Comparison of ENCODE assay signal across 13 cellular contexts in genomic region chr19:45484273-45484945, GRCh38. TPM values are rescaled to one million over a fixed set of nuclear protein-coding genes. Genes with fewer than 3 reads are reported as not detected.
A peak's percentile ranks its signal among the peaks of the same experiment; 100 is the strongest.
DNase-seq lines count a peak whose midpoint lies in the region; FAIRE-seq and TF ChIP-seq lines count a peak whose summit lies in the region.
"Had no signal": no experiment of that assay in that cellular context is flagged by ENCODE, and none has a peak within 500 bp of the region (broad histone marks: within the 10 kb centered on the region; RNA-seq: fewer than 3 reads in every experiment).

No MANE protein-coding gene starts in this region.

- no peaks in the 10 kb centered on the region for H3K9me3 ChIP-seq in H1 (ENCODE audit: insufficient read depth in 2 of 2, low read depth in 1 of 2, low read length in 1 of 2)
- H3K9me3 ChIP-seq: adrenal gland, esophagus muscularis mucosa, tibial nerve had no signal

- 91% methylated on average over 10 of the region's 13 CpGs; no CpG with 5 or more reads in 1 of the 2 experiments for WGBS in H1 (ENCODE audit: extremely low coverage in 1 of 2, insufficient coverage in 1 of 2, insufficient read length in 1 of 2, insufficient replicate concordance in 2 of 2, low coverage in 1 of 2, low lambda C conversion rate in 2 of 2, missing lambda C conversion rate in 1 of 2), 2 experiments

- no peak overlapping the region; a peak in 1 of 4 replicates for H3K4me2 ChIP-seq in H1 (ENCODE audit: insufficient read depth in 1 of 2, low read depth in 2 of 2, low read length in 2 of 2)

- no peaks in the 10 kb centered on the region for H3K79me1 ChIP-seq in H1 (ENCODE audit: low read depth, low read length)

- TF ChIP-seq CTCF in H1 (IDR thresholded peaks at IDR 0.05; ENCODE audit: control extremely low read depth in 1 of 3, insufficient read depth in 1 of 3, low read depth in 1 of 3, low read length in 3 of 3) (no peak), progenitor cell of endocrine pancreas (IDR thresholded peaks at IDR 0.05; ENCODE audit: unreplicated experiment) (no peak)

- H2BK15ac ChIP-seq in H1 (ENCODE audit: low read length) = peak overlapping the region; percentile 97; the same call in 1 of the 2 replicates

- DNase-seq in T-helper 1 cell (no peak), SW480 (ENCODE audit: low spot score) (peak; percentile 77), H1 (ENCODE audit: low read depth in 1 of 2, low spot score in 2 of 2) (no peak), progenitor cell of endocrine pancreas (ENCODE audit: low spot score, unreplicated experiment) (no peak), NCI-H1092 treated with DMSO at 0.1 percent for 48 hours (lab: John Stamatoyannopoulos, UW) (no peak), cerebellum (ENCODE audit: low spot score) (no peak), GM12892 (ENCODE audit: insufficient read length) (no peak)

- H3K18ac ChIP-seq in H1 (ENCODE audit: extremely low read depth, low read length) = no peak overlapping the region; the same call in 1 of the 2 replicates

- H3K9ac ChIP-seq in H1 (replicated peaks in 1 of 4; ENCODE audit: extremely low read depth in 1 of 4, low read depth in 3 of 4, low read length in 3 of 4) = no peak overlapping the region

- H3K23ac ChIP-seq in H1 (ENCODE audit: insufficient read length) = no peak overlapping the region

- TF ChIP-seq RAD21 in H1 (IDR thresholded peaks at IDR 0.05 in 1 of 2, conservative IDR thresholded peaks at IDR 0.05 in 1 of 2; ENCODE audit: low read depth in 2 of 2, low read length in 2 of 2) = no peak

- H3K4me3 Mint-ChIP-seq in T-helper 1 cell treated with Interleukin-12 subunit alpha and Interleukin-12 subunit beta and Interleukin-4 antibody, amounts not matched to agents 30 μg/mL and 1 μg/mL, for 36 hours = peak overlapping the region; percentile 50
- H3K4me3 Mint-ChIP-seq in progenitor cell of endocrine pancreas (ENCODE audit: low read depth) = no peak overlapping the region

- H3K4me1 Mint-ChIP-seq in T-helper 1 cell treated with Interleukin-12 subunit alpha and Interleukin-12 subunit beta and Interleukin-4 antibody, amounts not matched to agents 30 μg/mL and 1 μg/mL, for 36 hours (ENCODE audit: low read depth) = peaks cover 14% of the 10 kb centered on the region
- H3K4me1 Mint-ChIP-seq in progenitor cell of endocrine pancreas (ENCODE audit: low read depth) = peaks cover 4% of the 10 kb centered on the region
- H3K4me1 Mint-ChIP-seq: mesothelial cell of epicardium had no signal

- H4K8ac ChIP-seq in H1 (ENCODE audit: extremely low read depth, insufficient read depth, low read length) = no peak overlapping the region

- no peak overlapping the region for H4K91ac ChIP-seq in H1 (replicated peaks; ENCODE audit: insufficient read length, low read length)

- H4K20me1 ChIP-seq in H1 (replicated peaks in 1 of 2; ENCODE audit: control insufficient read depth in 1 of 2, insufficient read depth in 2 of 2, low read length in 2 of 2) = peaks cover 0 to 4% of the 10 kb centered on the region in 2 experiments

- H3K27ac Mint-ChIP-seq in T-helper 1 cell treated with Interleukin-12 subunit alpha and Interleukin-12 subunit beta and Interleukin-4 antibody, amounts not matched to agents 30 μg/mL and 1 μg/mL, for 36 hours = no peak overlapping the region
- peak overlapping the region; percentile 23 for H3K27ac Mint-ChIP-seq in progenitor cell of endocrine pancreas
- H3K27ac Mint-ChIP-seq: mesothelial cell of epicardium had no signal

- FAIRE-seq in H1 (lab: Jason Lieb, UNC) = no peak
- FAIRE-seq in GM12892 (lab: Jason Lieb, UNC) = no peak

- no peak overlapping the region for H3K4ac ChIP-seq in H1 (replicated peaks; ENCODE audit: insufficient read length, low read depth, low read length)

- no peaks in the 10 kb centered on the region for H3K9me3 Mint-ChIP-seq in T-helper 1 cell treated with Interleukin-12 subunit alpha and Interleukin-12 subunit beta and Interleukin-4 antibody, amounts not matched to agents 30 μg/mL and 1 μg/mL, for 36 hours
- H3K9me3 Mint-ChIP-seq in progenitor cell of endocrine pancreas (ENCODE audit: low read depth) = no peaks in the 10 kb centered on the region
- H3K9me3 Mint-ChIP-seq: activated T-cell treated with anti-CD3 and anti-CD28 coated beads, Interleukin-2, amount 50 U/mL, for 24 hours; mesothelial cell of epicardium had no signal

- no peaks in the 10 kb centered on the region for H3K27me3 ChIP-seq in H1 (replicated peaks in 1 of 4; ENCODE audit: control insufficient read depth in 3 of 4, extremely low read depth in 1 of 4, insufficient read depth in 3 of 4, low read length in 3 of 4)
- H3K27me3 ChIP-seq: adrenal gland, esophagus muscularis mucosa, tibial nerve had no signal

- no peak overlapping the region for H3K27ac ChIP-seq in H1 (ENCODE audit: low read depth, low read length)
- H3K27ac ChIP-seq: adrenal gland had no signal

- CTCF ChIA-PET in H1 (lab: Charles Lee; ENCODE audit: partially characterized antibody) = interaction anchor here (0.6 to 32.9 kb wide), 40 partner anchors 8 to 597 kb away, joined by 3 to 760 read pairs (median 6); partner anchors contain the start of genes ERCC1, FOSB, PPM1N and PPP1R13L

- peaks cover 0 to 3% (median 0%) of the 10 kb centered on the region in 4 experiments; a peak in 1 of 7 replicates for H3K4me1 ChIP-seq in H1 (replicated peaks in 1 of 4; ENCODE audit: control insufficient read depth in 3 of 4, insufficient read depth in 4 of 4, low read length in 3 of 4)
- H3K4me1 ChIP-seq: adrenal gland had no signal

- no peaks in the 10 kb centered on the region; a peak in 1 of 8 replicates for H3K36me3 ChIP-seq in H1 (ENCODE audit: control insufficient read depth in 2 of 4, insufficient read depth in 4 of 4, low read length in 3 of 4)
- H3K36me3 ChIP-seq: adrenal gland, tibial nerve had no signal

- H3K4me3 ChIP-seq in H1 (ENCODE audit: extremely low read depth in 1 of 4, insufficient read depth in 2 of 4, low read depth in 3 of 4, low read length in 4 of 4) = no peak overlapping the region

- H4K5ac ChIP-seq in H1 (ENCODE audit: insufficient read length, low read depth, low read length) = no peak overlapping the region

- TF ChIP-seq EP300 in H1 (IDR thresholded peaks at IDR 0.05; ENCODE audit: borderline replicate concordance in 1 of 2, low read depth in 2 of 2, low read length in 2 of 2) = no peak

- no peak overlapping the region for H2BK120ac ChIP-seq in H1 (replicated peaks; ENCODE audit: low read depth, low read length)

- no peaks in the 10 kb centered on the region for H3K79me2 ChIP-seq in H1 (ENCODE audit: control insufficient read depth in 1 of 2, insufficient read depth in 2 of 2, low read length in 2 of 2)

- H2BK12ac ChIP-seq in H1 (ENCODE audit: low read depth, low read length) = no peak overlapping the region; the same call in 1 of the 2 replicates

- H2BK5ac ChIP-seq in H1 (ENCODE audit: low read depth, low read length) = no peak overlapping the region

- H3K56ac ChIP-seq in H1 (replicated peaks; ENCODE audit: insufficient read length, low read depth, low read length) = no peak overlapping the region

- H3K14ac ChIP-seq in H1 (ENCODE audit: insufficient read length) = no peak overlapping the region

- POLR2A ChIA-PET in H1 (lab: Charles Lee; ENCODE audit: partially characterized antibody) = interaction anchor here (0.6 to 2.3 kb wide), 12 partner anchors 13 to 285 kb away, joined by 3 to 16 read pairs (median 4); partner anchors contain the start of genes FOSB, PPM1N and SIX5

- H3K36me3 Mint-ChIP-seq in T-helper 1 cell treated with Interleukin-12 subunit alpha and Interleukin-12 subunit beta and Interleukin-4 antibody, amounts not matched to agents 30 μg/mL and 1 μg/mL, for 36 hours (ENCODE audit: low read depth) = no peaks in the 10 kb centered on the region
- H3K36me3 Mint-ChIP-seq in progenitor cell of endocrine pancreas (ENCODE audit: insufficient read depth) = peaks cover 1% of the 10 kb centered on the region
- H3K36me3 Mint-ChIP-seq: mesothelial cell of epicardium had no signal

- no peaks in the 10 kb centered on the region for H3K23me2 ChIP-seq in H1 (ENCODE audit: low read depth, low read length)

- H2AFZ ChIP-seq in H1 (ENCODE audit: low read length) = no peak overlapping the region

- H3K27me3 Mint-ChIP-seq in T-helper 1 cell treated with Interleukin-12 subunit alpha and Interleukin-12 subunit beta and Interleukin-4 antibody, amounts not matched to agents 30 μg/mL and 1 μg/mL, for 36 hours (ENCODE audit: low read depth) = peaks cover 4% of the 10 kb centered on the region
- H3K27me3 Mint-ChIP-seq in progenitor cell of endocrine pancreas = no peaks in the 10 kb centered on the region

- no peak for TF ChIP-seq POLR2A in H1 (IDR thresholded peaks at IDR 0.05; ENCODE audit: control extremely low read depth in 1 of 2, low read depth in 2 of 2, low read length in 2 of 2)
- TF ChIP-seq POLR2A in GM12892 (IDR thresholded peaks at IDR 0.05; ENCODE audit: low read depth, low read length) = no peak

- H2BK20ac ChIP-seq in H1 (ENCODE audit: low read length) = no peak overlapping the region

- H2AK5ac ChIP-seq in H1 (ENCODE audit: low read depth, low read length) = 0 out of 2 replicates have a peak overlapping the region, but pooled peaks have one; percentile 53

RNA-seq across cellular contexts. Expression of gene RTN2, which starts 12.4 kb away (rescaled TPM):
- 21.1 and 21.6 TPM in 2 replicates for total RNA-seq in H1 (2021; fragmentation: NEBNext Ultra II Directional; extraction: Animal tissue kit (Norgen Biotek cat#: 25700))
- polyA plus RNA-seq in H1 (2011; rRNA removed) = 21.0 and 33.5 TPM in 2 replicates
- polyA plus RNA-seq in H1 (2011; cell fraction: cytosol; rRNA removed) = 19.9 TPM
- 19.7 TPM for polyA plus RNA-seq in H1 (2011; cell fraction: nucleus; rRNA removed)
- polyA plus RNA-seq in H1 (2012, experiment 1 of 2) = 19.1 to 26.5 TPM (median 23.9 TPM) in 4 replicates
- 24.8 TPM for polyA plus RNA-seq in H1 (2012, experiment 2 of 2)
- 32.6 TPM for polyA plus RNA-seq in H1 (2013, experiment 1 of 2)
- 36.9 TPM for polyA plus RNA-seq in H1 (2013, experiment 2 of 2)
- polyA minus RNA-seq in H1 (2011; rRNA and poly(A)+ RNA removed) = 9.5 and 14.4 TPM in 2 replicates
- polyA minus RNA-seq in H1 (2011; cell fraction: cytosol; rRNA and poly(A)+ RNA removed) = 8.3 TPM
- polyA minus RNA-seq in H1 (2011; cell fraction: nucleus; rRNA and poly(A)+ RNA removed) = 9.9 TPM
- 17.9 and 21.6 TPM in 2 replicates for total RNA-seq in progenitor cell of endocrine pancreas
- 36.0 TPM for total RNA-seq in cerebellum
- 5.9 TPM for polyA plus RNA-seq in GM12892 (2012; ENCODE audit: missing spikeins)

RNA-seq across cellular contexts. Expression of gene PPM1N, which starts 13.8 kb away (rescaled TPM):
- total RNA-seq in H1 (2021; fragmentation: NEBNext Ultra II Directional; extraction: Animal tissue kit (Norgen Biotek cat#: 25700)) = 11.0 and 12.2 TPM in 2 replicates
- 14.4 and 17.5 TPM in 2 replicates for polyA plus RNA-seq in H1 (2011; rRNA removed)
- 20.7 TPM for polyA plus RNA-seq in H1 (2011; cell fraction: cytosol; rRNA removed)
- polyA plus RNA-seq in H1 (2011; cell fraction: nucleus; rRNA removed) = 17.1 TPM
- polyA plus RNA-seq in H1 (2012, experiment 1 of 2) = 12.0 to 16.7 TPM (median 14.4 TPM) in 4 replicates
- polyA plus RNA-seq in H1 (2012, experiment 2 of 2) = 13.0 TPM
- polyA plus RNA-seq in H1 (2013, experiment 1 of 2) = 35.8 TPM
- polyA plus RNA-seq in H1 (2013, experiment 2 of 2) = 34.9 TPM
- 2.3 and 4.2 TPM in 2 replicates for polyA minus RNA-seq in H1 (2011; rRNA and poly(A)+ RNA removed)
- 4.3 TPM for polyA minus RNA-seq in H1 (2011; cell fraction: cytosol; rRNA and poly(A)+ RNA removed)
- 5.6 TPM for polyA minus RNA-seq in H1 (2011; cell fraction: nucleus; rRNA and poly(A)+ RNA removed)
- total RNA-seq in progenitor cell of endocrine pancreas (0.62 TPM in 1 of 2 replicates, not detected in the other), cerebellum (not detected)
- 3.5 TPM for polyA plus RNA-seq in GM12892 (2012; ENCODE audit: missing spikeins)

RNA-seq across cellular contexts. Expression of gene FOSB, which starts 16.6 kb away (rescaled TPM):
- total RNA-seq in H1 (2021; fragmentation: NEBNext Ultra II Directional; extraction: Animal tissue kit (Norgen Biotek cat#: 25700)) = 1.3 and 2.7 TPM in 2 replicates
- 0.44 and 1.2 TPM in 2 replicates for polyA plus RNA-seq in H1 (2011; rRNA removed)
- 0.32 TPM for polyA plus RNA-seq in H1 (2011; cell fraction: cytosol; rRNA removed)
- polyA plus RNA-seq in H1 (2011; cell fraction: nucleus; rRNA removed) = 5.2 TPM
- 1.1 to 4.3 TPM (median 2.6 TPM) in 4 replicates for polyA plus RNA-seq in H1 (2012, experiment 1 of 2)
- polyA plus RNA-seq in H1 (2012, experiment 2 of 2) = 2.4 TPM
- 0.85 TPM for polyA plus RNA-seq in H1 (2013, experiment 1 of 2)
- polyA plus RNA-seq in H1 (2013, experiment 2 of 2) = 0.79 TPM
- polyA minus RNA-seq in H1 (2011; rRNA and poly(A)+ RNA removed) = 2.8 and 6.9 TPM in 2 replicates
- polyA minus RNA-seq in H1 (2011; cell fraction: cytosol; rRNA and poly(A)+ RNA removed) = 1.5 TPM
- polyA minus RNA-seq in H1 (2011; cell fraction: nucleus; rRNA and poly(A)+ RNA removed) = 39.4 TPM
- 5.3 and 7.3 TPM in 2 replicates for total RNA-seq in progenitor cell of endocrine pancreas
- total RNA-seq in cerebellum = 2.5 TPM
- 1.1 TPM for polyA plus RNA-seq in GM12892 (2012; ENCODE audit: missing spikeins)

RNA-seq across cellular contexts. Expression of gene VASP, which starts 22.9 kb away (rescaled TPM):
- total RNA-seq in H1 (2021; fragmentation: NEBNext Ultra II Directional; extraction: Animal tissue kit (Norgen Biotek cat#: 25700)) = 135 and 138 TPM in 2 replicates
- 89.7 and 163 TPM in 2 replicates for polyA plus RNA-seq in H1 (2011; rRNA removed)
- polyA plus RNA-seq in H1 (2011; cell fraction: cytosol; rRNA removed) = 92.0 TPM
- polyA plus RNA-seq in H1 (2011; cell fraction: nucleus; rRNA removed) = 116 TPM
- 79.3 to 101 TPM (median 84.8 TPM) in 4 replicates for polyA plus RNA-seq in H1 (2012, experiment 1 of 2)
- 110 TPM for polyA plus RNA-seq in H1 (2012, experiment 2 of 2)
- polyA plus RNA-seq in H1 (2013, experiment 1 of 2) = 108 TPM
- polyA plus RNA-seq in H1 (2013, experiment 2 of 2) = 104 TPM
- polyA minus RNA-seq in H1 (2011; rRNA and poly(A)+ RNA removed) = 46.1 and 52.4 TPM in 2 replicates
- 83.1 TPM for polyA minus RNA-seq in H1 (2011; cell fraction: cytosol; rRNA and poly(A)+ RNA removed)
- 102 TPM for polyA minus RNA-seq in H1 (2011; cell fraction: nucleus; rRNA and poly(A)+ RNA removed)
- 93.4 and 94.9 TPM in 2 replicates for total RNA-seq in progenitor cell of endocrine pancreas
- 11.2 TPM for total RNA-seq in cerebellum
- polyA plus RNA-seq in GM12892 (2012; ENCODE audit: missing spikeins) = 85.7 TPM
